In genomic region chr3:128607710-128608048, GRCh38 we compare ENCODE assay signal across 8 cellular contexts. TPM values are rescaled to one million over a fixed set of nuclear protein-coding genes. Genes with fewer than 3 reads are reported as not detected.
A peak's percentile ranks its signal among the peaks of the same experiment; 100 is the strongest.
DNase-seq lines count a peak whose midpoint lies in the region; ATAC-seq, FAIRE-seq and TF ChIP-seq lines count a peak whose summit lies in the region.

No MANE protein-coding gene starts in this region.

- H3K27ac Mint-ChIP-seq in activated CD8-positive, alpha-beta T cell treated with anti-CD3 and anti-CD28 coated beads for 36 hours = no peak overlapping the region

- no peak overlapping the region for H3K4me3 Mint-ChIP-seq in activated CD8-positive, alpha-beta T cell treated with anti-CD3 and anti-CD28 coated beads for 36 hours

- H3K79me2 ChIP-seq in DND-41 (ENCODE audit: insufficient read depth, low read length) = no peaks in the 10 kb centered on the region

- H3K9me3 Mint-ChIP-seq in activated CD8-positive, alpha-beta T cell treated with anti-CD3 and anti-CD28 coated beads for 36 hours = no peaks in the 10 kb centered on the region

- DNase-seq in DND-41 (no peak), bronchial epithelial cell (ENCODE audit: low read depth) (no peak), kidney (no peak), NOMO-1 treated with DMSO at 0.1 percent for 48 hours (lab: John Stamatoyannopoulos, UW; ENCODE audit: unreplicated experiment) (no peak), cerebellar nuclear complex (lab: John Stamatoyannopoulos, UW) (no peak)
- DNase-seq in activated CD8-positive, alpha-beta T cell treated with anti-CD3 and anti-CD28 coated beads for 36 hours = no peak

- FAIRE-seq in bronchial epithelial cell (lab: Jason Lieb, UNC) = no peak
- FAIRE-seq in kidney (lab: Jason Lieb, UNC) = no peak

- H3K4me2 ChIP-seq in DND-41 (ENCODE audit: insufficient read depth, low read length) = peak overlapping the region; percentile 80
- peak overlapping the region; percentile 99 for H3K4me2 ChIP-seq in skeletal muscle satellite cell (ENCODE audit: low read length)

- no peak overlapping the region for H2AFZ ChIP-seq in DND-41 (ENCODE audit: low read depth, low read length)

- no peaks in the 10 kb centered on the region for H3K9me3 ChIP-seq in DND-41 (ENCODE audit: insufficient read depth, low read length, severe bottlenecking)
- H3K9me3 ChIP-seq in kidney (ENCODE audit: control insufficient read depth in 1 of 2, low read length in 2 of 2) = no peaks in the 10 kb centered on the region
- no peaks in the 10 kb centered on the region for H3K9me3 ChIP-seq in skeletal muscle satellite cell (replicated peaks; ENCODE audit: low read length)

- TF ChIP-seq CTCF in DND-41 (IDR thresholded peaks at IDR 0.05; ENCODE audit: borderline replicate concordance, extremely low read depth, low read length, poor library complexity, severe bottlenecking) = no peak
- TF ChIP-seq CTCF in bronchial epithelial cell (IDR thresholded peaks at IDR 0.05; ENCODE audit: insufficient read depth, low read length, severe bottlenecking) = no peak
- TF ChIP-seq CTCF in kidney (IDR thresholded peaks at IDR 0.05; ENCODE audit: borderline replicate concordance, extremely low read depth, insufficient read depth) = no peak
- TF ChIP-seq CTCF in activated CD8-positive, alpha-beta T cell treated with anti-CD3 and anti-CD28 coated beads for 36 hours (IDR thresholded peaks at IDR 0.05) = no peak

- H3K27ac ChIP-seq in DND-41 (ENCODE audit: low read length) (no peak overlapping the region), kidney (ENCODE audit: low read depth in 2 of 2, low read length in 2 of 2) (peak overlapping the region; percentile 82 to 93)

- H3K4me1 ChIP-seq in DND-41 (ENCODE audit: insufficient read depth, low read length) (peaks cover 8% of the 10 kb centered on the region), kidney (ENCODE audit: control insufficient read depth in 1 of 2, insufficient read depth in 1 of 2, low read depth in 1 of 2, low read length in 2 of 2) (peaks cover 0 to 10% of the 10 kb centered on the region in 2 donors), skeletal muscle satellite cell (ENCODE audit: control insufficient read depth, insufficient read depth, low read length) (peaks cover 6% of the 10 kb centered on the region)

- H3K36me3 ChIP-seq in DND-41 (ENCODE audit: insufficient read depth, low read length) (no peaks in the 10 kb centered on the region), bronchial epithelial cell (ENCODE audit: control insufficient read depth, insufficient read depth, low read length) (no peaks in the 10 kb centered on the region), kidney (ENCODE audit: control insufficient read depth in 1 of 2, insufficient read depth in 2 of 2, low read length in 2 of 2) (no peaks in the 10 kb centered on the region), skeletal muscle satellite cell (ENCODE audit: insufficient read depth, low read length) (peaks cover 6% of the 10 kb centered on the region)

- peaks cover 3% of the 10 kb centered on the region for H3K27me3 Mint-ChIP-seq in activated CD8-positive, alpha-beta T cell treated with anti-CD3 and anti-CD28 coated beads for 36 hours

- H3K36me3 Mint-ChIP-seq in activated CD8-positive, alpha-beta T cell treated with anti-CD3 and anti-CD28 coated beads for 36 hours (ENCODE audit: low read depth) = no peaks in the 10 kb centered on the region

- no peaks in the 10 kb centered on the region for H3K27me3 ChIP-seq in DND-41 (ENCODE audit: insufficient read depth, low read length, poor library complexity)
- no peaks in the 10 kb centered on the region for H3K27me3 ChIP-seq in bronchial epithelial cell (ENCODE audit: control insufficient read depth, insufficient read depth, low read length)
- H3K27me3 ChIP-seq in skeletal muscle satellite cell (ENCODE audit: control insufficient read depth, insufficient read depth, low read length) = no peaks in the 10 kb centered on the region

- H3K4me3 ChIP-seq in DND-41 (ENCODE audit: low read depth in 1 of 2, low read length in 2 of 2) (no peak overlapping the region), bronchial epithelial cell (ENCODE audit: low read depth, low read length) (peak overlapping the region; percentile 52), kidney (ENCODE audit: low read length in 2 of 2) (peak overlapping the region in 1 of 2 donors; percentile 72), skeletal muscle satellite cell (ENCODE audit: low read length) (peak overlapping the region; percentile 78)

- POLR2A ChIA-PET in activated CD8-positive, alpha-beta T cell treated with anti-CD3 and anti-CD28 coated beads for 36 hours (lab: Charles Lee) = interaction anchor here (0.6 to 1.6 kb wide), 6 partner anchors 8 to 159 kb away, joined by 3 to 5 read pairs (median 4); no protein-coding TSS in a partner anchor

- ATAC-seq in DND-41 (ENCODE audit: insufficient read depth, low read depth) = no peak
- ATAC-seq in HG03520 (IDR thresholded peaks at IDR 0.05; ENCODE audit: unreplicated experiment) = no peak
- no peak for ATAC-seq in activated CD8-positive, alpha-beta T cell treated with anti-CD3 and anti-CD28 coated beads for 36 hours

- no peaks in the 10 kb centered on the region for H3K4me1 Mint-ChIP-seq in activated CD8-positive, alpha-beta T cell treated with anti-CD3 and anti-CD28 coated beads for 36 hours (ENCODE audit: low read depth)

- intact Hi-C loops in kidney (cut with DNase I) = loop anchor here (5.0 kb wide), 1 partner anchor 180 kb away; no protein-coding TSS in a partner anchor
- intact Hi-C loops in activated CD8-positive, alpha-beta T cell treated with anti-CD3 and anti-CD28 coated beads for 36 hours (cut with micrococcal nuclease) = loop anchor here (10.0 kb wide), 1 partner anchor 113 kb away; the partner anchor contains the start of gene GATA2

- no peaks in the 10 kb centered on the region for H4K20me1 ChIP-seq in DND-41 (ENCODE audit: insufficient read depth, low read length)

- CTCF ChIA-PET in activated CD8-positive, alpha-beta T cell treated with anti-CD3 and anti-CD28 coated beads for 36 hours (lab: Charles Lee) = interaction anchor here (0.7 to 5.2 kb wide), 16 partner anchors 9 to 532 kb away, joined by 3 to 38 read pairs (median 4); partner anchors contain the start of gene ACAD9

- H3K9ac ChIP-seq in DND-41 (ENCODE audit: low read depth, low read length) = peak overlapping the region; percentile 27; the same call in 1 of the 2 replicates
- peak overlapping the region; percentile 30 to 75 for H3K9ac ChIP-seq in kidney (ENCODE audit: low read length in 2 of 2)
- peak overlapping the region; percentile 74 for H3K9ac ChIP-seq in skeletal muscle satellite cell (ENCODE audit: low read depth, low read length)

RNA-seq across cellular contexts. Expression of gene RPN1, which starts 42.9 kb away (rescaled TPM):
- 506 and 514 TPM in 2 replicates for total RNA-seq in bronchial epithelial cell
- total RNA-seq in kidney = 234 TPM
- polyA plus RNA-seq in kidney (ENCODE audit: insufficient read depth, low read depth, low replicate concordance) = 192 TPM
- total RNA-seq in skeletal muscle satellite cell (2012; rRNA removed) = 417 and 512 TPM in 2 replicates
- total RNA-seq in activated CD8-positive, alpha-beta T cell treated with anti-CD3 and anti-CD28 coated beads for 36 hours = 100 to 1,000 TPM; 133 TPM

Comparison
In these comparisons a context has a peak if more than half of its experiments do, and no peak if none do; other contexts are left out.
1. H3K4me3 ChIP-seq: peak in bronchial epithelial cell (single experiment) and skeletal muscle satellite cell (single experiment); none in DND-41 (0 of 2).
2. Peak in every context shown above with its lines, with median percentiles within 50 percentile points of each other: H3K9ac ChIP-seq.